Comparison of ENCODE assay signal across 18 cellular contexts in the genomic region with DNA sequence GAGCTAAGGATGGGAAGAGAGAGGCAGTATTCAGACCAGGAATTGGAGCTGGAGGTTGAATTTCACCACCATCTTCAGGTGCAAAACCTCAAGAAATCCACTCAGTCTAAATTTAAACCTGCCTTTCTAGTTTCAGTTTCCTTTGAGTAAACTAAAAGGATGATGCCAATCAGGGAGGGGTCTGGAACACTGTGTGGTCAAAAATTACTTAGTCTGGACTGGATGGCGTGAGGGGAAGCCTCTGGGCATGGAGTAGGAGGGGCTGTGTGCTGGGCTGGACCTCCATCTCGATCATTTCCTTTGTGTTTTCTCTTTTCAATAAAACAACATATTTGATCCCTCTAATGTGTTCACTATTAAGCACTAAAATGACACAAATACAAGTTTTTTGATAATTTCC.
"Had no signal": no experiment of that assay in that cellular context is flagged by ENCODE, and none has a peak within 500 bp of the region (broad histone marks: within the 10 kb centered on the region; RNA-seq: fewer than 3 reads in every experiment).

No MANE protein-coding gene starts in this region.

- DNase-seq: activated CD4-positive, alpha-beta T cell treated with anti-CD3 and anti-CD28 coated beads, Interleukin-2, amount 50 U/mL, for 1 hour; activated CD8-positive, alpha-beta memory T cell treated with anti-CD3 and anti-CD28 coated beads for 24 hours; activated naive CD8-positive, alpha-beta T cell treated with anti-CD3 and anti-CD28 coated beads, Interleukin-2, amount 10 ng/mL, durations not matched to agents 7 days and 5 days; central memory CD4-positive, alpha-beta T cell; hypothalamus; kidney; left ventricle myocardium inferior; mesenchymal stem cell; natural killer cell; retina; stimulated activated CD4-positive, alpha-beta T cell treated with anti-CD3 and anti-CD28 coated beads, Interleukin-2, amount 100 ng/mL, for 48 hours; uterus had no signal

- H3K4me1 ChIP-seq: esophagus muscularis mucosa, left ventricle myocardium inferior, uterus had no signal

- H3K36me3 Mint-ChIP-seq: brain; natural killer cell; stimulated activated memory B cell treated with anti-CD40 and anti-IgM and Interleukin-4, amounts not matched to agents 10 μg/mL and 1 μg/mL and 100 μg/mL, for 72 hours had no signal

- H3K27ac ChIP-seq: coronary artery, esophagus muscularis mucosa, left ventricle myocardium inferior, neutrophil, thyroid gland, uterus had no signal

- H3K27ac Mint-ChIP-seq: activated naive CD8-positive, alpha-beta T cell treated with anti-CD3 and anti-CD28 coated beads, Interleukin-2, amount 10 ng/mL, durations not matched to agents 7 days and 5 days; brain; natural killer cell; stimulated activated memory B cell treated with anti-CD40 and anti-IgM and Interleukin-4, amounts not matched to agents 10 μg/mL and 1 μg/mL and 100 μg/mL, for 72 hours had no signal

- H3K27me3 Mint-ChIP-seq: brain; stimulated activated memory B cell treated with anti-CD40 and anti-IgM and Interleukin-4, amounts not matched to agents 10 μg/mL and 1 μg/mL and 100 μg/mL, for 72 hours had no signal

- H3K27me3 ChIP-seq: esophagus muscularis mucosa, neutrophil, thyroid gland had no signal

- H3K4me3 ChIP-seq: coronary artery, esophagus muscularis mucosa, left ventricle myocardium inferior, thyroid gland, uterus had no signal

- ATAC-seq: natural killer cell; stimulated activated memory B cell treated with anti-CD40 and anti-IgM and Interleukin-4, amounts not matched to agents 10 μg/mL and 1 μg/mL and 100 μg/mL, for 72 hours had no signal

- H3K9me3 ChIP-seq: esophagus muscularis mucosa, left ventricle myocardium inferior, neutrophil, thyroid gland, uterus had no signal

- H3K36me3 ChIP-seq: esophagus muscularis mucosa, left ventricle myocardium inferior, neutrophil, thyroid gland, uterus had no signal

- H3K4me1 Mint-ChIP-seq: natural killer cell; stimulated activated memory B cell treated with anti-CD40 and anti-IgM and Interleukin-4, amounts not matched to agents 10 μg/mL and 1 μg/mL and 100 μg/mL, for 72 hours had no signal

- H3K9me3 Mint-ChIP-seq: brain; natural killer cell; stimulated activated memory B cell treated with anti-CD40 and anti-IgM and Interleukin-4, amounts not matched to agents 10 μg/mL and 1 μg/mL and 100 μg/mL, for 72 hours had no signal

- H3K4me3 Mint-ChIP-seq: activated naive CD8-positive, alpha-beta T cell treated with anti-CD3 and anti-CD28 coated beads, Interleukin-2, amount 10 ng/mL, durations not matched to agents 7 days and 5 days; brain; natural killer cell; stimulated activated memory B cell treated with anti-CD40 and anti-IgM and Interleukin-4, amounts not matched to agents 10 μg/mL and 1 μg/mL and 100 μg/mL, for 72 hours had no signal
